Comparison of ENCODE assay signal across 15 cellular contexts in the genomic region with DNA sequence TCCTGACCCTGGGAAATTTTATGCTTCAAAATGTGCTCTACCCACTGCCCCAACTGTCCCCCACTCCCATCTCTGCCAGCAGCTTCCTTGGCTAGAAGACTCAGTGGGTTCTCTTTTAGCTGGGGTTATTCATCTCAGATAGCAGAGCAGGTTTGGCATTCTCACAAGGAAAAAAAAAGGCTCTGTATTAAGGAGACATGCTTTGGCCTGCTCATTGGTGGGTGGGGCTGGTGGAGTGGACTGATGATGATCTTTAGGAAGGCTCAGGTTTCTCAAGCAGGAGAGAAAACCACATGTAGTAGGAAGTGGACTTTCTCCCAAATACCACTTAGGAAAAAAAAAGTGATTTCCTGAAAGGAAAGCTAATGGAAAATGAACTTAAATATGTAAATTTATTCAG.
DNase-seq lines count a peak whose midpoint lies in the region; ATAC-seq, FAIRE-seq and TF ChIP-seq lines count a peak whose summit lies in the region.
"Had no signal": no experiment of that assay in that cellular context is flagged by ENCODE, and none has a peak within 500 bp of the region (broad histone marks: within the 10 kb centered on the region; RNA-seq: fewer than 3 reads in every experiment).

No MANE protein-coding gene starts in this region.

- intact Hi-C loops in psoas muscle (cut with DNase I) (no loop called here), right cardiac atrium (cut with DNase I) (no loop called here)

- no peak for TF ChIP-seq CTCF in psoas muscle (IDR thresholded peaks at IDR 0.05)

- H3K4me1 ChIP-seq in psoas muscle = no peaks in the 10 kb centered on the region
- H3K4me1 ChIP-seq in right cardiac atrium (ENCODE audit: control insufficient read depth, insufficient read depth, low read length) = no peaks in the 10 kb centered on the region

- peaks cover 22% of the 10 kb centered on the region for H3K9me3 Mint-ChIP-seq in activated T-helper 17 cell treated with anti-CD3 and anti-CD28 coated beads, Interleukin-2, amount 50 U/mL, for 72 hours

- no peaks in the 10 kb centered on the region for H3K27me3 Mint-ChIP-seq in activated T-helper 17 cell treated with anti-CD3 and anti-CD28 coated beads, Interleukin-2, amount 50 U/mL, for 72 hours
- H3K27me3 Mint-ChIP-seq: CD4-positive, CD25-positive, alpha-beta regulatory T cell had no signal

- H3K27me3 ChIP-seq in psoas muscle (ENCODE audit: insufficient read depth in 3 of 3, low read length in 2 of 3) (no peaks in the 10 kb centered on the region), right cardiac atrium (ENCODE audit: control insufficient read depth, insufficient read depth) (no peaks in the 10 kb centered on the region)

- H3K4me3 ChIP-seq in psoas muscle (no peak overlapping the region), right cardiac atrium (ENCODE audit: low read length) (no peak overlapping the region)

- peak overlapping the region; percentile 18 for H3K27ac ChIP-seq in epithelial cell of prostate
- no peak overlapping the region for H3K27ac ChIP-seq in psoas muscle
- H3K27ac ChIP-seq in right cardiac atrium (ENCODE audit: low read length) = no peak overlapping the region

- no peak for FAIRE-seq in HTR-8/SVneo (lab: Jason Lieb, UNC)
- FAIRE-seq: RCC 7860 had no signal

- ATAC-seq in psoas muscle = peak in 3 of 4 donors; percentile 55 to 76 (median 67)
- ATAC-seq in activated T-helper 17 cell treated with anti-CD3 and anti-CD28 coated beads, Interleukin-2, amount 50 U/mL, for 72 hours (replicated peaks) = no peak
- no peak for ATAC-seq in right cardiac atrium

- no peaks in the 10 kb centered on the region for H3K4me1 Mint-ChIP-seq in activated T-helper 17 cell treated with anti-CD3 and anti-CD28 coated beads, Interleukin-2, amount 50 U/mL, for 72 hours
- H3K4me1 Mint-ChIP-seq: CD4-positive, CD25-positive, alpha-beta regulatory T cell had no signal

- H3K36me3 ChIP-seq in psoas muscle (ENCODE audit: insufficient read depth in 1 of 2, low read depth in 1 of 2) = no peaks in the 10 kb centered on the region

- no peaks in the 10 kb centered on the region for H3K36me3 Mint-ChIP-seq in activated T-helper 17 cell treated with anti-CD3 and anti-CD28 coated beads, Interleukin-2, amount 50 U/mL, for 72 hours (ENCODE audit: low read depth)
- H3K36me3 Mint-ChIP-seq: CD4-positive, CD25-positive, alpha-beta regulatory T cell had no signal

- DNase-seq in HTR-8/SVneo (ENCODE audit: insufficient read length, low spot score) = peak; percentile 3
- peak; percentile 58 for DNase-seq in RPMI7951 (ENCODE audit: low read depth)
- peak; percentile 72 for DNase-seq in epithelial cell of prostate (ENCODE audit: low read depth, low spot score)
- no peak for DNase-seq in psoas muscle
- no peak for DNase-seq in NCI-H1105 (lab: John Stamatoyannopoulos, UW)
- no peak for DNase-seq in COLO829 (ENCODE audit: low spot score)
- DNase-seq in right cardiac atrium = no peak
- DNase-seq: ACHN; CD4-positive, CD25-positive, alpha-beta regulatory T cell; H7; NCI-H1092; NCI-H1694; SW 1271 had no signal

- no peak overlapping the region for H3K27ac Mint-ChIP-seq in activated T-helper 17 cell treated with anti-CD3 and anti-CD28 coated beads, Interleukin-2, amount 50 U/mL, for 72 hours
- H3K27ac Mint-ChIP-seq: CD4-positive, CD25-positive, alpha-beta regulatory T cell had no signal

- H3K4me3 Mint-ChIP-seq in activated T-helper 17 cell treated with anti-CD3 and anti-CD28 coated beads, Interleukin-2, amount 50 U/mL, for 72 hours = no peak overlapping the region
- H3K4me3 Mint-ChIP-seq: CD4-positive, CD25-positive, alpha-beta regulatory T cell had no signal

- H3K9me3 ChIP-seq in psoas muscle (peaks cover 8% of the 10 kb centered on the region), right cardiac atrium (ENCODE audit: control insufficient read depth, low read length) (peaks cover 2% of the 10 kb centered on the region)

Comparison
In these comparisons a context has a peak if more than half of its experiments do, and no peak if none do; other contexts are left out.
1. DNase-seq: peak in HTR-8/SVneo (single experiment), RPMI7951 (single experiment) and epithelial cell of prostate (single experiment); none in psoas muscle (0 of 2), NCI-H1105 (single experiment), COLO829 (single experiment) and right cardiac atrium (0 of 3).
2. ATAC-seq: peak in psoas muscle (3 of 4); none in activated T-helper 17 cell treated with anti-CD3 and anti-CD28 coated beads, Interleukin-2, amount 50 U/mL, for 72 hours (single experiment) and right cardiac atrium (0 of 2).